9 cellular contexts compared by ENCODE assay signal in genomic region chr1:23177438-23178380, GRCh38. TPM values are rescaled to one million over a fixed set of nuclear protein-coding genes. Genes with fewer than 3 reads are reported as not detected.
A peak's percentile ranks its signal among the peaks of the same experiment; 100 is the strongest.
DNase-seq lines count a peak whose midpoint lies in the region; ATAC-seq, FAIRE-seq and TF ChIP-seq lines count a peak whose summit lies in the region.
"Had no signal": no experiment of that assay in that cellular context is flagged by ENCODE, and none has a peak within 500 bp of the region (broad histone marks: within the 10 kb centered on the region; RNA-seq: fewer than 3 reads in every experiment).

No MANE protein-coding gene starts in this region.

- H3K36me3 ChIP-seq in keratinocyte (ENCODE audit: control insufficient read depth in 2 of 2, extremely low read depth in 1 of 2, insufficient read depth in 2 of 2, low read length in 2 of 2) = no peaks in the 10 kb centered on the region
- no peaks in the 10 kb centered on the region for H3K36me3 ChIP-seq in small intestine (ENCODE audit: control insufficient read depth in 2 of 2, insufficient read depth in 2 of 2, low read length in 2 of 2)

- no peaks in the 10 kb centered on the region for H3K36me3 Mint-ChIP-seq in WTC11

- H3K9ac ChIP-seq in keratinocyte (ENCODE audit: control insufficient read depth, extremely low read depth, insufficient read depth, low read length) = peak overlapping the region; percentile 77

- POLR2A ChIA-PET in WTC11 (lab: Charles Lee) = interaction anchor here (1.2 kb wide), 1 partner anchor 9 kb away, joined by 4 read pairs; no protein-coding TSS in a partner anchor

- peak; percentile 49 for DNase-seq in DMS153 treated with DMSO at 0.1 percent for 48 hours (lab: John Stamatoyannopoulos, UW; ENCODE audit: unreplicated experiment)
- peak; percentile 75 for DNase-seq in NAMALWA (ENCODE audit: low spot score)
- peak; percentile 82 for DNase-seq in WTC11 (ENCODE audit: low spot score)
- peak in 50 of 61 donors; percentile 23 to 84 (median 50) for DNase-seq in caudate nucleus (lab: John Stamatoyannopoulos, UW)
- no peak for DNase-seq in keratinocyte (ENCODE audit: low read depth, low spot score)
- peak; percentile 58 for DNase-seq in small intestine

- no peaks in the 10 kb centered on the region for H4K20me1 ChIP-seq in keratinocyte (ENCODE audit: control insufficient read depth, extremely low read depth, insufficient read depth, low read length)

- H3K27ac ChIP-seq in caudate nucleus (ENCODE audit: low read depth, low read length) (peak overlapping the region; percentile 81), keratinocyte (ENCODE audit: control insufficient read depth, insufficient read depth, low read length) (peak overlapping the region; percentile 50), small intestine (ENCODE audit: low read depth in 1 of 2, low read length in 1 of 2) (peak overlapping the region in 1 of 2 donors; percentile 69)

- H3K4me3 ChIP-seq in keratinocyte (ENCODE audit: control insufficient read depth in 2 of 3, extremely low read depth in 1 of 3, insufficient read depth in 2 of 3, low read depth in 1 of 3, low read length in 3 of 3) (peak overlapping the region; percentile 34 to 63 (median 42)), small intestine (ENCODE audit: low read depth in 1 of 2, low read length in 2 of 2) (peak overlapping the region; percentile 38 to 61)

- peaks cover 44% of the 10 kb centered on the region for H3K27me3 Mint-ChIP-seq in WTC11 (ENCODE audit: low read depth)

- H3K4me3 Mint-ChIP-seq in WTC11 = peak overlapping the region; percentile 75

- H3K9me3 ChIP-seq in keratinocyte (ENCODE audit: control insufficient read depth, low read depth, low read length) (no peaks in the 10 kb centered on the region), small intestine (ENCODE audit: control insufficient read depth, low read depth) (no peaks in the 10 kb centered on the region)

- FAIRE-seq in keratinocyte (lab: Jason Lieb, UNC) (no peak), small intestine (lab: Jason Lieb, UNC) (no peak)
- FAIRE-seq: endometrium had no signal

- H3K4me1 Mint-ChIP-seq in WTC11 = no peaks in the 10 kb centered on the region; the same call in 1 of the 2 replicates

- CTCF ChIA-PET in WTC11 (lab: Charles Lee) = interaction anchor here (0.5 to 2.7 kb wide), 10 partner anchors 9 to 204 kb away, joined by 3 to 13 read pairs (median 4); partner anchors contain the start of gene HTR1D

- H3K27ac Mint-ChIP-seq in WTC11 = no peak overlapping the region

- WGBS in small intestine, 3 donors = 1 to 2% (median 1%) methylated on average over 53 to 62 of the region's 62 CpGs

- H3K27me3 ChIP-seq in keratinocyte (ENCODE audit: control insufficient read depth, extremely low read depth, insufficient read depth, low read length) (no peaks in the 10 kb centered on the region), small intestine (ENCODE audit: control insufficient read depth in 2 of 2, insufficient read depth in 2 of 2, low read length in 2 of 2) (no peaks in the 10 kb centered on the region)

- dilution Hi-C loops in keratinocyte (cut with MboI; ENCODE audit: extremely low pct_ligation_motif_present, low sequenced_read_pairs) = no loop called here

- H3K4me1 ChIP-seq in keratinocyte (ENCODE audit: control insufficient read depth, extremely low read depth, insufficient read depth, low read length) = peaks cover 11% of the 10 kb centered on the region
- H3K4me1 ChIP-seq in small intestine (ENCODE audit: control insufficient read depth in 2 of 2, insufficient read depth in 1 of 2, low read depth in 1 of 2, low read length in 1 of 2) = peaks cover 0 to 3% of the 10 kb centered on the region in 2 donors

- TF ChIP-seq CTCF in WTC11 (IDR thresholded peaks at IDR 0.05) (no peak), keratinocyte (optimal IDR thresholded peaks at IDR 0.05 in 1 of 3, IDR thresholded peaks at IDR 0.05 in 1 of 3, conservative IDR thresholded peaks at IDR 0.05 in 1 of 3; ENCODE audit: extremely low read depth in 1 of 3, insufficient read depth in 2 of 3, low read length in 3 of 3) (no peak)

- H3K9me3 Mint-ChIP-seq in WTC11 = no peaks in the 10 kb centered on the region

- H3K79me2 ChIP-seq in keratinocyte (ENCODE audit: control insufficient read depth, insufficient read depth, low read length) = no peaks in the 10 kb centered on the region

- peak; percentile 74 for ATAC-seq in GM21529 (IDR thresholded peaks at IDR 0.05; ENCODE audit: unreplicated experiment)
- peak; percentile 87 for ATAC-seq in WTC11
- ATAC-seq in GM21737 (IDR thresholded peaks at IDR 0.05; ENCODE audit: unreplicated experiment) = no peak

- peak overlapping the region; percentile 85 for H3K4me2 ChIP-seq in keratinocyte (ENCODE audit: control insufficient read depth, extremely low read depth, insufficient read depth, low read depth, low read length)

- no peaks in the 10 kb centered on the region for H3K9me1 ChIP-seq in keratinocyte (ENCODE audit: control insufficient read depth, extremely low read depth, insufficient read depth, low read length)

- peak overlapping the region; percentile 87 for H2AFZ ChIP-seq in keratinocyte (ENCODE audit: control insufficient read depth, low read length)

TF ChIP-seq in WTC11, 78 proteins besides CTCF, POLR2A, EP300 and RAD21 (continues in another document):
- TF ChIP-seq JAZF1 (CRISPR knock-in tag; IDR thresholded peaks at IDR 0.05) (no peak), GRHL2 (CRISPR knock-in tag; IDR thresholded peaks at IDR 0.05; ENCODE audit: insufficient replicate concordance, severe bottlenecking) (no peak), HMGA2 (CRISPR knock-in tag; IDR thresholded peaks at IDR 0.05) (no peak), ZNF138 (CRISPR knock-in tag; conservative IDR thresholded peaks at IDR 0.05) (no peak), ATF1 (CRISPR knock-in tag; IDR thresholded peaks at IDR 0.05) (no peak), MYBL2 (CRISPR knock-in tag; IDR thresholded peaks at IDR 0.05) (peak; percentile 38; the same call in 1 of the 2 replicates), KAT7 (CRISPR knock-in tag; IDR thresholded peaks at IDR 0.05; ENCODE audit: borderline replicate concordance) (0 out of 2 replicates have a peak, but pooled peaks have one; percentile 61), NFYB (CRISPR knock-in tag; conservative IDR thresholded peaks at IDR 0.05; ENCODE audit: low read depth) (no peak), ETV6 (CRISPR knock-in tag; IDR thresholded peaks at IDR 0.05) (no peak), ZNF121 (CRISPR knock-in tag; IDR thresholded peaks at IDR 0.05) (no peak), EMX1 (CRISPR knock-in tag; IDR thresholded peaks at IDR 0.05) (no peak), NR2C2 (CRISPR knock-in tag; IDR thresholded peaks at IDR 0.05) (no peak), TEAD1 (CRISPR knock-in tag; IDR thresholded peaks at IDR 0.05) (no peak), STAT6 (CRISPR knock-in tag; conservative IDR thresholded peaks at IDR 0.05; ENCODE audit: low read depth) (no peak)

RNA-seq across cellular contexts. Expression of gene LUZP1, which starts 9.1 kb away (rescaled TPM):
- 42.0 to 43.4 TPM (median 42.7 TPM) in 3 replicates for total RNA-seq in WTC11 (2021)
- polyA plus RNA-seq in keratinocyte (46.1 to 52.8 TPM (median 52.5 TPM) in 3 replicates), small intestine (10 to 100 TPM; 14.1 to 21.7 (median 17.3) TPM)
- 102 TPM for polyA plus RNA-seq in keratinocyte (2011; ENCODE audit: low read depth)
- polyA plus RNA-seq in keratinocyte (2011; cell fraction: cytosol; rRNA removed) = 31.4 and 40.6 TPM in 2 replicates
- polyA plus RNA-seq in keratinocyte (2011; cell fraction: nucleus; rRNA removed) = 68.2 and 75.7 TPM in 2 replicates
- 18.8 and 46.9 TPM in 2 replicates for polyA plus RNA-seq in keratinocyte (2012; ENCODE audit: low replicate concordance)
- polyA minus RNA-seq in keratinocyte = 65.4 to 110 TPM (median 99.0 TPM) in 3 replicates
- polyA minus RNA-seq in keratinocyte (2011; cell fraction: cytosol; rRNA and poly(A)+ RNA removed) = 59.9 TPM
- polyA minus RNA-seq in keratinocyte (2011; cell fraction: nucleus; rRNA and poly(A)+ RNA removed) = 89.4 and 161 TPM in 2 replicates

RNA-seq across cellular contexts. Expression of gene HTR1D, which starts 39.6 kb away (rescaled TPM):
- 5.4 to 7.9 TPM (median 7.9 TPM) in 3 replicates for total RNA-seq in WTC11 (2021)
- polyA plus RNA-seq in keratinocyte (0.08 to 0.30 TPM (median 0.14 TPM) in 3 replicates), small intestine (10 to 100 TPM in 1 of 3 donors, 1 to 10 TPM in 2; 6.0 to 11.3 (median 6.5) TPM)
- 0.15 TPM for polyA plus RNA-seq in keratinocyte (2011; ENCODE audit: low read depth)
- polyA plus RNA-seq in keratinocyte (2011; cell fraction: cytosol; rRNA removed) = 0.12 and 0.13 TPM in 2 replicates
- 0.27 and 0.36 TPM in 2 replicates for polyA plus RNA-seq in keratinocyte (2011; cell fraction: nucleus; rRNA removed)
- polyA plus RNA-seq in keratinocyte (2012; ENCODE audit: low replicate concordance) = 0.10 and 0.31 TPM in 2 replicates
- polyA minus RNA-seq in keratinocyte = 0.46 to 0.82 TPM (median 0.54 TPM) in 3 replicates
- polyA minus RNA-seq in keratinocyte (2011; cell fraction: cytosol; rRNA and poly(A)+ RNA removed) = not detected
- polyA minus RNA-seq in keratinocyte (2011; cell fraction: nucleus; rRNA and poly(A)+ RNA removed) = 0.21 and 0.23 TPM in 2 replicates
